21 cellular contexts compared by ENCODE assay signal in genomic region chr1:29285771-29286170, GRCh38. TPM values are rescaled to one million over a fixed set of nuclear protein-coding genes. Genes with fewer than 3 reads are reported as not detected.
DNase-seq lines count a peak whose midpoint lies in the region; ATAC-seq and TF ChIP-seq lines count a peak whose summit lies in the region.
"Had no signal": no experiment of that assay in that cellular context is flagged by ENCODE, and none has a peak within 500 bp of the region (broad histone marks: within the 10 kb centered on the region; RNA-seq: fewer than 3 reads in every experiment).

No MANE protein-coding gene starts in this region.

- no peak for ATAC-seq in activated T-helper 17 cell treated with anti-CD3 and anti-CD28 coated beads, Interleukin-2, amount 50 U/mL, for 72 hours (replicated peaks)
- no peak for ATAC-seq in stimulated activated effector memory CD8-positive, alpha-beta T cell treated with anti-CD3 and anti-CD28 coated beads, Interleukin-12 subunit alpha, Interleukin-12 subunit beta, amount 100 ng/mL, for 72 hours
- no peak for ATAC-seq in left lung
- ATAC-seq: GM23338, HCT116 had no signal

- H3K9me3 ChIP-seq in left lung: no peaks in the 10 kb centered on the region
- H3K9me3 ChIP-seq: BE2C had no signal

- no peak overlapping the region for H3K27ac ChIP-seq in left lung

- no peak overlapping the region for H3K4me3 ChIP-seq in left lung
- H3K4me3 ChIP-seq: GM23338 had no signal

- H3K27ac Mint-ChIP-seq in activated T-helper 17 cell treated with anti-CD3 and anti-CD28 coated beads, Interleukin-2, amount 50 U/mL, for 72 hours: peak overlapping the region; percentile 42
- H3K27ac Mint-ChIP-seq in chondrocyte (ENCODE audit: unreplicated experiment): no peak overlapping the region
- H3K27ac Mint-ChIP-seq in mesothelial cell of epicardium: peak overlapping the region; percentile 45
- peak overlapping the region; percentile 48 for H3K27ac Mint-ChIP-seq in stimulated activated effector memory CD8-positive, alpha-beta T cell treated with anti-CD3 and anti-CD28 coated beads, Interleukin-12 subunit alpha, Interleukin-12 subunit beta, amount 100 ng/mL, for 72 hours
- H3K27ac Mint-ChIP-seq in T-helper 2 cell treated with Interferon-gamma antibody and Interleukin-4, amounts not matched to agents 5 μg/mL and 100 μg/mL, for 36 hours: no peak overlapping the region
- H3K27ac Mint-ChIP-seq: GM23338, HFFc6 had no signal

- H3K27me3 ChIP-seq in left lung: no peaks in the 10 kb centered on the region
- H3K27me3 ChIP-seq: BE2C had no signal

- DNase-seq in chondrocyte (ENCODE audit: low spot score): peak; percentile 37
- no peak for DNase-seq in mesothelial cell of epicardium (ENCODE audit: low spot score in 2 of 2, unreplicated experiment in 2 of 2)
- no peak for DNase-seq in stimulated activated effector memory CD8-positive, alpha-beta T cell treated with anti-CD3 and anti-CD28 coated beads, Interleukin-12 subunit alpha, Interleukin-12 subunit beta, amount 100 ng/mL, for 72 hours (ENCODE audit: low spot score in 2 of 2)
- DNase-seq in T-helper 2 cell: no peak
- no peak for DNase-seq in T-helper 2 cell treated with Interferon-gamma antibody and Interleukin-4, amounts not matched to agents 5 μg/mL and 100 μg/mL, for 36 hours (ENCODE audit: low spot score)
- DNase-seq in left lung: no peak
- DNase-seq: ACHN; BE2C; C1 segment of cervical spinal cord; CD4-positive, CD25-positive, alpha-beta regulatory T cell; CD8-positive, alpha-beta memory T cell; COR-L47; DMS153; DMS79; GDM1; H7; HFFc6; IMR-90 had no signal

- TF ChIP-seq CTCF in chondrocyte (IDR thresholded peaks at IDR 0.05): no peak
- no peak for TF ChIP-seq CTCF in mesothelial cell of epicardium (IDR thresholded peaks at IDR 0.05; ENCODE audit: unreplicated experiment)
- no peak for TF ChIP-seq CTCF in left lung (IDR thresholded peaks at IDR 0.05)

- H3K36me3 ChIP-seq in left lung: no peaks in the 10 kb centered on the region

- H3K36me3 Mint-ChIP-seq in activated T-helper 17 cell treated with anti-CD3 and anti-CD28 coated beads, Interleukin-2, amount 50 U/mL, for 72 hours (ENCODE audit: low read depth): no peaks in the 10 kb centered on the region
- H3K36me3 Mint-ChIP-seq in chondrocyte (ENCODE audit: low read depth) (peaks cover 2% of the 10 kb centered on the region), mesothelial cell of epicardium (peaks cover 27% of the 10 kb centered on the region)
- peaks cover 6% of the 10 kb centered on the region for H3K36me3 Mint-ChIP-seq in stimulated activated effector memory CD8-positive, alpha-beta T cell treated with anti-CD3 and anti-CD28 coated beads, Interleukin-12 subunit alpha, Interleukin-12 subunit beta, amount 100 ng/mL, for 72 hours
- H3K36me3 Mint-ChIP-seq in T-helper 2 cell treated with Interferon-gamma antibody and Interleukin-4, amounts not matched to agents 5 μg/mL and 100 μg/mL, for 36 hours (ENCODE audit: low read depth): no peaks in the 10 kb centered on the region
- H3K36me3 Mint-ChIP-seq: CD4-positive, CD25-positive, alpha-beta regulatory T cell; CD8-positive, alpha-beta memory T cell had no signal

- no peaks in the 10 kb centered on the region for H3K9me3 Mint-ChIP-seq in activated T-helper 17 cell treated with anti-CD3 and anti-CD28 coated beads, Interleukin-2, amount 50 U/mL, for 72 hours
- H3K9me3 Mint-ChIP-seq in chondrocyte (ENCODE audit: low read depth) (no peaks in the 10 kb centered on the region), mesothelial cell of epicardium (no peaks in the 10 kb centered on the region)
- H3K9me3 Mint-ChIP-seq in stimulated activated effector memory CD8-positive, alpha-beta T cell treated with anti-CD3 and anti-CD28 coated beads, Interleukin-12 subunit alpha, Interleukin-12 subunit beta, amount 100 ng/mL, for 72 hours: no peaks in the 10 kb centered on the region
- H3K9me3 Mint-ChIP-seq in T-helper 2 cell treated with Interferon-gamma antibody and Interleukin-4, amounts not matched to agents 5 μg/mL and 100 μg/mL, for 36 hours: no peaks in the 10 kb centered on the region
- H3K9me3 Mint-ChIP-seq: CD8-positive, alpha-beta memory T cell; GM23338; HFFc6 had no signal

- H3K4me1 Mint-ChIP-seq in activated T-helper 17 cell treated with anti-CD3 and anti-CD28 coated beads, Interleukin-2, amount 50 U/mL, for 72 hours: peaks cover 5% of the 10 kb centered on the region
- H3K4me1 Mint-ChIP-seq in chondrocyte (ENCODE audit: low read depth) (no peaks in the 10 kb centered on the region), mesothelial cell of epicardium (peaks cover 17% of the 10 kb centered on the region)
- H3K4me1 Mint-ChIP-seq in stimulated activated effector memory CD8-positive, alpha-beta T cell treated with anti-CD3 and anti-CD28 coated beads, Interleukin-12 subunit alpha, Interleukin-12 subunit beta, amount 100 ng/mL, for 72 hours: peaks cover 9% of the 10 kb centered on the region
- H3K4me1 Mint-ChIP-seq in T-helper 2 cell treated with Interferon-gamma antibody and Interleukin-4, amounts not matched to agents 5 μg/mL and 100 μg/mL, for 36 hours (ENCODE audit: low read depth): peaks cover 3% of the 10 kb centered on the region

- H3K4me3 Mint-ChIP-seq in activated T-helper 17 cell treated with anti-CD3 and anti-CD28 coated beads, Interleukin-2, amount 50 U/mL, for 72 hours: no peak overlapping the region
- H3K4me3 Mint-ChIP-seq in chondrocyte (ENCODE audit: unreplicated experiment) (no peak overlapping the region), mesothelial cell of epicardium (no peak overlapping the region)
- H3K4me3 Mint-ChIP-seq in stimulated activated effector memory CD8-positive, alpha-beta T cell treated with anti-CD3 and anti-CD28 coated beads, Interleukin-12 subunit alpha, Interleukin-12 subunit beta, amount 100 ng/mL, for 72 hours: no peak overlapping the region
- no peak overlapping the region for H3K4me3 Mint-ChIP-seq in T-helper 2 cell treated with Interferon-gamma antibody and Interleukin-4, amounts not matched to agents 5 μg/mL and 100 μg/mL, for 36 hours
- H3K4me3 Mint-ChIP-seq: CD8-positive, alpha-beta memory T cell; GM23338; HFFc6 had no signal

- peaks cover 0 to 3% of the 10 kb centered on the region in 2 donors for H3K4me1 ChIP-seq in left lung

- no peaks in the 10 kb centered on the region for H3K27me3 Mint-ChIP-seq in activated T-helper 17 cell treated with anti-CD3 and anti-CD28 coated beads, Interleukin-2, amount 50 U/mL, for 72 hours
- H3K27me3 Mint-ChIP-seq in chondrocyte (ENCODE audit: low read depth): no peaks in the 10 kb centered on the region
- H3K27me3 Mint-ChIP-seq in mesothelial cell of epicardium (ENCODE audit: low read depth): no peaks in the 10 kb centered on the region
- H3K27me3 Mint-ChIP-seq in T-helper 2 cell treated with Interferon-gamma antibody and Interleukin-4, amounts not matched to agents 5 μg/mL and 100 μg/mL, for 36 hours (ENCODE audit: low read depth): no peaks in the 10 kb centered on the region

- intact Hi-C loops in left lung (cut with DNase I): no loop called here

RNA-seq across cellular contexts. Expression of gene PTPRU, which starts 49.4 kb away (rescaled TPM):
- 1 to 10 TPM in 1 of 2 donors, under 1 TPM in 1; 0.99 to 2.1 TPM for total RNA-seq in activated T-helper 17 cell treated with anti-CD3 and anti-CD28 coated beads, Interleukin-2, amount 50 U/mL, for 72 hours
- total RNA-seq in chondrocyte: 12.6 to 20.7 TPM (median 14.8 TPM) in 3 replicates
- total RNA-seq in mesothelial cell of epicardium: 143 to 151 TPM (median 145 TPM) in 3 replicates
- total RNA-seq in left lung: 10 to 100 TPM; 28.8 to 45.4 TPM
- total RNA-seq: CD4-positive, CD25-positive, alpha-beta regulatory T cell had no signal

RNA-seq across cellular contexts. Expression of gene MECR, which starts 55.0 kb away (rescaled TPM):
- 10 to 100 TPM; 21.0 to 38.3 TPM for total RNA-seq in activated T-helper 17 cell treated with anti-CD3 and anti-CD28 coated beads, Interleukin-2, amount 50 U/mL, for 72 hours
- total RNA-seq in chondrocyte (15.2 to 24.5 TPM (median 15.6 TPM) in 3 replicates), mesothelial cell of epicardium (36.6 to 40.0 TPM (median 38.0 TPM) in 3 replicates), left lung (10 to 100 TPM; 19.2 to 20.6 TPM)

Comparison
In these comparisons a context has a peak if more than half of its experiments do, and no peak if none do; other contexts are left out.
1. H3K27ac Mint-ChIP-seq: peak in activated T-helper 17 cell treated with anti-CD3 and anti-CD28 coated beads, Interleukin-2, amount 50 U/mL, for 72 hours (single experiment), mesothelial cell of epicardium (single experiment) and stimulated activated effector memory CD8-positive, alpha-beta T cell treated with anti-CD3 and anti-CD28 coated beads, Interleukin-12 subunit alpha, Interleukin-12 subunit beta, amount 100 ng/mL, for 72 hours (single experiment); none in chondrocyte (single experiment) and T-helper 2 cell treated with Interferon-gamma antibody and Interleukin-4, amounts not matched to agents 5 μg/mL and 100 μg/mL, for 36 hours (single experiment).